In the genomic region with DNA sequence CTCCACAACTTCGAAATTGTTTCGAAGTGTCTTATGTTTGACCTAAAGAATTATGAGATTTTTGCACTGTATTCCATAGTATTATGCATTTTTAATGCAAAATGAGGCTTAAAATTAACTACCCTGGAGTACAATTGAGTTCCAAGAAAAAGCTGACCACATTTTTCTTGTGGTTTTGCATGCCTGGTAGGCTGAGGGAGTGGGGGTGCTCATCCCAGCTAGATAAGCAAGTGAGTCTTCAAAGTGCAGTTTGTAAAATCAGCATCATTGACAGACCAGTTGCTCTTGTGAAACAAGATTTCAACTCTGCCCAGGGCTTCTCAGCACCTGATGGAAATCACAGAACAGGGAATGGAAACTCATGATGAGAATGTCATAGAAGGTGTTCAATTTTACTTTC, we compare ENCODE assay signal across 19 cellular contexts. TPM values are rescaled to one million over a fixed set of nuclear protein-coding genes. Genes with fewer than 3 reads are reported as not detected.
DNase-seq lines count a peak whose midpoint lies in the region; ATAC-seq and TF ChIP-seq lines count a peak whose summit lies in the region.
"Had no signal": no experiment of that assay in that cellular context is flagged by ENCODE, and none has a peak within 500 bp of the region (broad histone marks: within the 10 kb centered on the region; RNA-seq: fewer than 3 reads in every experiment).

No MANE protein-coding gene starts in this region.

- no peaks in the 10 kb centered on the region for H3F3A ChIP-seq in GM23248 (ENCODE audit: insufficient read depth)

- no peaks in the 10 kb centered on the region for H4K20me1 ChIP-seq in GM23248 (ENCODE audit: insufficient read depth)

- H3K79me2 ChIP-seq in GM23248 (ENCODE audit: insufficient read depth), result no peaks in the 10 kb centered on the region

- no peak for ATAC-seq in GM18517 (IDR thresholded peaks at IDR 0.05; ENCODE audit: unreplicated experiment)
- ATAC-seq: CD8-positive, alpha-beta T cell; right cardiac atrium; stimulated activated effector memory CD8-positive, alpha-beta T cell treated with anti-CD3 and anti-CD28 coated beads, Interleukin-12 subunit alpha, Interleukin-12 subunit beta, amount 100 ng/mL, for 72 hours had no signal

- TF ChIP-seq CTCF in endodermal cell (conservative IDR thresholded peaks at IDR 0.05) (no peak), GM10266 (IDR thresholded peaks at IDR 0.05; ENCODE audit: control insufficient read depth, insufficient read depth, low read depth, missing control alignments) (no peak)

- H3K27me3 Mint-ChIP-seq in endodermal cell (ENCODE audit: insufficient read depth), result no peaks in the 10 kb centered on the region

- H3K4me2 ChIP-seq in GM23248 (ENCODE audit: unreplicated experiment), result no peak overlapping the region

- H3K9me3 ChIP-seq in GM23248 (ENCODE audit: low read depth), result no peaks in the 10 kb centered on the region
- H3K9me3 ChIP-seq in endodermal cell (ENCODE audit: control insufficient read depth, low read length), result peaks cover 5% of the 10 kb centered on the region

- 87 to 91% methylated on average over 2 of the region's 2 CpGs for WGBS in GM23248 (ENCODE audit: low coverage in 1 of 2, low lambda C conversion rate in 2 of 2, missing lambda C conversion rate in 2 of 2), 2 experiments
- 73 to 88% methylated on average over 2 of the region's 2 CpGs for WGBS in endodermal cell (ENCODE audit: insufficient coverage in 1 of 2, insufficient read length in 1 of 2), 2 experiments

- H3K36me3 Mint-ChIP-seq in endodermal cell (ENCODE audit: low read depth), result no peaks in the 10 kb centered on the region
- H3K36me3 Mint-ChIP-seq: CD8-positive, alpha-beta T cell; stimulated activated effector memory CD8-positive, alpha-beta T cell treated with anti-CD3 and anti-CD28 coated beads, Interleukin-12 subunit alpha, Interleukin-12 subunit beta, amount 100 ng/mL, for 72 hours had no signal

- H3K4me1 Mint-ChIP-seq in endodermal cell, result peaks cover 32% of the 10 kb centered on the region
- H3K4me1 Mint-ChIP-seq: nephron; stimulated activated effector memory CD8-positive, alpha-beta T cell treated with anti-CD3 and anti-CD28 coated beads, Interleukin-12 subunit alpha, Interleukin-12 subunit beta, amount 100 ng/mL, for 72 hours had no signal

- peak; percentile 18 for DNase-seq in GM23248
- DNase-seq in OCI-M1 (lab: John Stamatoyannopoulos, UW), result peak; percentile 95
- DNase-seq in endodermal cell, result no peak
- peak; percentile 68 for DNase-seq in renal cortical epithelial cell (ENCODE audit: low read depth)
- DNase-seq in GM10266 (ENCODE audit: extremely low spot score), result no peak
- no peak for DNase-seq in superior temporal gyrus (ENCODE audit: extremely low spot score)
- DNase-seq in HCEC 1CT, result no peak
- DNase-seq: activated CD8-positive, alpha-beta memory T cell treated with anti-CD3 and anti-CD28 coated beads, Interleukin-2, amount 50 U/mL, for 4 hours; activated naive CD4-positive, alpha-beta T cell treated with anti-CD3 and anti-CD28 coated beads, Interleukin-2, amount 50 U/mL, for 16 hours; CD8-positive, alpha-beta T cell; cerebellar nuclear complex; hypothalamus; NCI-H1105 treated with DMSO at 0.1 percent for 48 hours; NCI-H2227 treated with DMSO at 0.1 percent for 48 hours; right cardiac atrium; stimulated activated CD4-positive, alpha-beta T cell treated with anti-CD3 and anti-CD28 coated beads, Interleukin-4, amount 100 ng/mL, for 24 hours had no signal

- no peak overlapping the region for H3K4me3 Mint-ChIP-seq in endodermal cell
- H3K4me3 Mint-ChIP-seq: CD8-positive, alpha-beta T cell; nephron; stimulated activated effector memory CD8-positive, alpha-beta T cell treated with anti-CD3 and anti-CD28 coated beads, Interleukin-12 subunit alpha, Interleukin-12 subunit beta, amount 100 ng/mL, for 72 hours had no signal

- H3K27ac ChIP-seq in GM23248 (no peak overlapping the region), endodermal cell (ENCODE audit: low read depth, low read length) (peak overlapping the region; percentile 21)

- H3K4me1 ChIP-seq in GM23248 (ENCODE audit: insufficient read depth) (peaks cover 3% of the 10 kb centered on the region; the same call in 1 of the 2 replicates), endodermal cell (ENCODE audit: control insufficient read depth, insufficient read depth, low read length) (peaks cover 14% of the 10 kb centered on the region)

- H3K4me3 ChIP-seq in GM23248 (no peak overlapping the region), endodermal cell (ENCODE audit: low read length) (no peak overlapping the region)

- H3K36me3 ChIP-seq in GM23248 (ENCODE audit: low read depth), result no peaks in the 10 kb centered on the region
- H3K36me3 ChIP-seq in endodermal cell (ENCODE audit: control insufficient read depth, insufficient read depth, low read length), result no peaks in the 10 kb centered on the region

- H3K9me2 ChIP-seq in GM23248 (ENCODE audit: insufficient read depth), result no peaks in the 10 kb centered on the region

- H3K9ac ChIP-seq in GM23248 (no peak overlapping the region), endodermal cell (ENCODE audit: extremely low read depth, low read length, poor library complexity, severe bottlenecking) (no peak overlapping the region)

- in situ Hi-C loops in GM23248 (cut with MboI), result no loop called here

- H3K27me3 ChIP-seq in GM23248 (replicated peaks; ENCODE audit: insufficient read depth), result no peaks in the 10 kb centered on the region
- no peaks in the 10 kb centered on the region for H3K27me3 ChIP-seq in endodermal cell (ENCODE audit: control insufficient read depth, insufficient read depth, low read length, poor library complexity, severe bottlenecking)

- H3K27ac Mint-ChIP-seq in endodermal cell, result no peak overlapping the region
- H3K27ac Mint-ChIP-seq: CD8-positive, alpha-beta T cell; nephron; stimulated activated effector memory CD8-positive, alpha-beta T cell treated with anti-CD3 and anti-CD28 coated beads, Interleukin-12 subunit alpha, Interleukin-12 subunit beta, amount 100 ng/mL, for 72 hours had no signal

- H2AFZ ChIP-seq in GM23248, result 0 out of 2 replicates have a peak overlapping the region, but pooled peaks have one; percentile 1

- peaks cover 6% of the 10 kb centered on the region for H3K9me3 Mint-ChIP-seq in endodermal cell
- H3K9me3 Mint-ChIP-seq: CD8-positive, alpha-beta T cell; nephron; stimulated activated effector memory CD8-positive, alpha-beta T cell treated with anti-CD3 and anti-CD28 coated beads, Interleukin-12 subunit alpha, Interleukin-12 subunit beta, amount 100 ng/mL, for 72 hours had no signal

RNA-seq across cellular contexts. Expression of gene NDUFS4, which starts 17.0 kb away (rescaled TPM):
- 102 and 127 TPM in 2 replicates for total RNA-seq in GM23248 (2014; rRNA removed; shearing (Covaris generic))
- polyA plus RNA-seq in GM23248 (2016; fragmentation: Nextera tagmentation; extraction: Ambion mirVana), result 205 TPM in 2 replicates
- total RNA-seq in endodermal cell, result 10 to 100 TPM; 55.0 to 88.3 TPM
- 169 TPM for polyA plus RNA-seq in endodermal cell (2013, experiment 1 of 2)
- 161 TPM for polyA plus RNA-seq in endodermal cell (2013, experiment 2 of 2)
- 88.0 and 120 TPM in 2 replicates for total RNA-seq in renal cortical epithelial cell

Comparison
In these comparisons a context has a peak if more than half of its experiments do, and no peak if none do; other contexts are left out.
1. DNase-seq: peak in GM23248 (single experiment), OCI-M1 (single experiment) and renal cortical epithelial cell (single experiment); none in endodermal cell (single experiment), GM10266 (single experiment), superior temporal gyrus (single experiment) and HCEC 1CT (single experiment).